In genomic region chr4:73989928-73990327, GRCh38 we compare ENCODE assay signal across 39 cellular contexts. TPM values are rescaled to one million over a fixed set of nuclear protein-coding genes. Genes with fewer than 3 reads are reported as not detected.
"Had no signal": no experiment of that assay in that cellular context is flagged by ENCODE, and none has a peak within 500 bp of the region (broad histone marks: within the 10 kb centered on the region; RNA-seq: fewer than 3 reads in every experiment).

No MANE protein-coding gene starts in this region.

- H3K9me3 ChIP-seq: MG63 had no signal

- DNase-seq: Karpas-422, Kasumi-1, MG63, MM.1S, MV-4-11, NCI-H1048, NCI-H1092, NCI-H1092 treated with DMSO at 0.1 percent for 48 hours, NCI-H1105, NCI-H1105 treated with DMSO at 0.1 percent for 48 hours, NCI-H1417, NCI-H1417 treated with DMSO at 0.1 percent for 48 hours, NCI-H1436, NCI-H1436 treated with DMSO at 0.1 percent for 48 hours, NCI-H146, NCI-H1694, NCI-H1694 treated with DMSO at 0.1 percent for 48 hours, NCI-H187, NCI-H187 treated with DMSO at 0.1 percent for 48 hours, NCI-H1930, NCI-H2029, NCI-H2029 treated with DMSO at 0.1 percent for 48 hours, NCI-H2081, NCI-H2081 treated with DMSO at 0.1 percent for 48 hours, NCI-H2107, NCI-H2171, NCI-H2171 treated with DMSO at 0.1 percent for 48 hours, NCI-H226, NCI-H345, NCI-H446, NCI-H446 treated with DMSO at 0.1 percent for 48 hours, NCI-H510A, NCI-H510A treated with DMSO at 0.1 percent for 48 hours, NCI-H524, NCI-H524 treated with DMSO at 0.1 percent for 48 hours had no signal

- H3K36me3 ChIP-seq: MG63 had no signal

- H3K27me3 ChIP-seq: MG63 had no signal

- H3K4me3 ChIP-seq: MG63 had no signal

RNA-seq across cellular contexts. Expression of gene PPBP, which starts 1.9 kb away (rescaled TPM):
- total RNA-seq: LHCN-M2, M059J, MCF 10A, NCI-H460 had no signal

RNA-seq across cellular contexts. Expression of gene PF4, which starts 8.1 kb away (rescaled TPM):
- total RNA-seq: LHCN-M2, M059J, MCF 10A, NCI-H460 had no signal

RNA-seq across cellular contexts. Expression of gene CXCL5, which starts 8.5 kb away (rescaled TPM):
- total RNA-seq: LHCN-M2 had no signal
